Comparison of ENCODE assay signal across 16 cellular contexts in genomic region chr5:45643051-45643450, GRCh38. TPM values are rescaled to one million over a fixed set of nuclear protein-coding genes. Genes with fewer than 3 reads are reported as not detected.
A peak's percentile ranks its signal among the peaks of the same experiment; 100 is the strongest.
DNase-seq lines count a peak whose midpoint lies in the region; ATAC-seq and TF ChIP-seq lines count a peak whose summit lies in the region.
"Had no signal": no experiment of that assay in that cellular context is flagged by ENCODE, and none has a peak within 500 bp of the region (broad histone marks: within the 10 kb centered on the region; RNA-seq: fewer than 3 reads in every experiment).

No MANE protein-coding gene starts in this region.

- POLR2A ChIA-PET in SK-N-SH (lab: Yijun Ruan, JAX), result no interaction called here

- no peaks in the 10 kb centered on the region for H3K27me3 ChIP-seq in BLaER1
- H3K27me3 ChIP-seq in WERI-Rb-1 (ENCODE audit: insufficient read depth, low read depth, severe bottlenecking), result no peaks in the 10 kb centered on the region
- H3K27me3 ChIP-seq in SK-N-SH (ENCODE audit: insufficient read depth), result no peaks in the 10 kb centered on the region

- DNase-seq in G401 (ENCODE audit: low spot score), result peak; percentile 80
- DNase-seq in NCI-H2171 treated with DMSO at 0.1 percent for 48 hours (lab: John Stamatoyannopoulos, UW), result peak; percentile 100
- peak; percentile 39 for DNase-seq in cerebellum (ENCODE audit: low spot score)
- no peak for DNase-seq in left lobe of liver (ENCODE audit: low spot score)
- DNase-seq in WERI-Rb-1, result no peak
- no peak for DNase-seq in SK-N-SH
- DNase-seq: 8988T; AML-193; CD4-positive, alpha-beta memory T cell; DND-41; HCEC 1CT; HFFc6 had no signal

- no peak for TF ChIP-seq RAD21 in SK-N-SH (IDR thresholded peaks at IDR 0.05; ENCODE audit: low read length)

- H4K20me1 ChIP-seq in BLaER1, result no peaks in the 10 kb centered on the region
- H4K20me1 ChIP-seq in SK-N-SH (ENCODE audit: insufficient read depth), result no peaks in the 10 kb centered on the region

- H3K36me3 ChIP-seq in BLaER1 (no peaks in the 10 kb centered on the region), WERI-Rb-1 (no peaks in the 10 kb centered on the region), SK-N-SH (replicated peaks in 1 of 2; ENCODE audit: control insufficient read depth in 1 of 2, insufficient read depth in 2 of 2, low read length in 1 of 2) (no peaks in the 10 kb centered on the region)

- ATAC-seq in left lobe of liver, result no peak

- CTCF ChIA-PET in SK-N-SH (lab: Yijun Ruan, JAX), result no interaction called here

- H3K4me2 ChIP-seq in BLaER1, result peak overlapping the region; percentile 66
- H3K4me2 ChIP-seq in SK-N-SH, result no peak overlapping the region

- TF ChIP-seq CTCF in WERI-Rb-1 (IDR thresholded peaks at IDR 0.05; ENCODE audit: low read depth, low read length) (no peak), SK-N-SH (IDR thresholded peaks at IDR 0.05) (no peak)

- no peaks in the 10 kb centered on the region for H3K9me3 ChIP-seq in BLaER1
- no peaks in the 10 kb centered on the region for H3K9me3 ChIP-seq in WERI-Rb-1 (ENCODE audit: severe bottlenecking)
- no peaks in the 10 kb centered on the region for H3K9me3 ChIP-seq in SK-N-SH

- no peaks in the 10 kb centered on the region for H3F3A ChIP-seq in SK-N-SH (replicated peaks; ENCODE audit: insufficient read depth)

- H3K4me1 ChIP-seq in BLaER1 (peaks cover 29% of the 10 kb centered on the region), SK-N-SH (ENCODE audit: control insufficient read depth in 1 of 2, insufficient read depth in 2 of 2, low read depth in 1 of 2, low read length in 1 of 2) (no peaks in the 10 kb centered on the region)

- H3K9ac ChIP-seq in BLaER1 (no peak overlapping the region), SK-N-SH (no peak overlapping the region)

- TF ChIP-seq EP300 in SK-N-SH (IDR thresholded peaks at IDR 0.05; ENCODE audit: borderline replicate concordance in 1 of 2, low read depth in 1 of 2, low read length in 1 of 2), result no peak

- H3K9me2 ChIP-seq in SK-N-SH, result no peaks in the 10 kb centered on the region

- H3K27ac ChIP-seq in BLaER1 (no peak overlapping the region), WERI-Rb-1 (no peak overlapping the region), SK-N-SH (ENCODE audit: low read depth in 2 of 2, low read length in 1 of 2) (no peak overlapping the region)
- H3K27ac ChIP-seq: C4-2B had no signal

- in situ Hi-C loops in G401 (cut with HindIII; ENCODE audit: low sequenced_read_pairs), result no loop called here

- no peaks in the 10 kb centered on the region for H3K79me2 ChIP-seq in SK-N-SH (ENCODE audit: insufficient read depth)

- no peak overlapping the region for H2AFZ ChIP-seq in SK-N-SH (ENCODE audit: low read depth)

- H3K4me3 ChIP-seq in BLaER1, result no peak overlapping the region
- H3K4me3 ChIP-seq in WERI-Rb-1 (ENCODE audit: low read depth, low read length), result no peak overlapping the region
- no peak overlapping the region for H3K4me3 ChIP-seq in SK-N-SH (ENCODE audit: low read depth in 2 of 2, low read length in 1 of 2)

TF ChIP-seq in SK-N-SH, 30 proteins besides CTCF, POLR2A, EP300 and RAD21:
- TF ChIP-seq MEF2A (IDR thresholded peaks at IDR 0.05; ENCODE audit: borderline replicate concordance, low read depth) (no peak), MAX (IDR thresholded peaks at IDR 0.05; ENCODE audit: low read depth) (no peak), TCF12 (IDR thresholded peaks at IDR 0.05) (no peak), CHD2 (IDR thresholded peaks at IDR 0.05; ENCODE audit: low read length, partially characterized antibody) (no peak), GATA2 (CRISPR knock-in tag; IDR thresholded peaks at IDR 0.05) (no peak), MXI1 (IDR thresholded peaks at IDR 0.05; ENCODE audit: low read depth, low read length) (no peak), FOSL2 (IDR thresholded peaks at IDR 0.05; ENCODE audit: borderline replicate concordance, low read depth) (no peak), YY1 (IDR thresholded peaks at IDR 0.05; ENCODE audit: low read depth) (no peak), FOXM1 (IDR thresholded peaks at IDR 0.05; ENCODE audit: low read depth) (no peak), REST (IDR thresholded peaks at IDR 0.05; ENCODE audit: low read depth, low read length) (no peak), USF2 (IDR thresholded peaks at IDR 0.05; ENCODE audit: borderline replicate concordance, low read depth, low read length) (no peak), NRF1 (IDR thresholded peaks at IDR 0.05; ENCODE audit: low read depth, low read length) (no peak), SIN3A (IDR thresholded peaks at IDR 0.05; ENCODE audit: borderline replicate concordance, low read depth, low read length) (no peak), JUND (IDR thresholded peaks at IDR 0.05) (no peak)

RNA-seq across cellular contexts. Expression of gene HCN1, which starts 53.1 kb away (rescaled TPM):
- total RNA-seq in G401 (2014; rRNA removed; shearing (Covaris generic)), result not detected in 2 replicates
- total RNA-seq in cerebellum (32.5 TPM), left lobe of liver (not detected)
- polyA plus RNA-seq in SK-N-SH (2012; rRNA removed), result not detected in 2 replicates
- polyA plus RNA-seq in SK-N-SH (2012; cell fraction: cytosol; rRNA removed), result under 0.01 TPM in 1 of 2 replicates, not detected in the other
- not detected in 2 replicates for polyA plus RNA-seq in SK-N-SH (2012; cell fraction: nucleus; rRNA removed)
- total RNA-seq: CD4-positive, alpha-beta memory T cell; H4; HFFc6; HT1080 had no signal
- polyA plus RNA-seq: CD4-positive, alpha-beta memory T cell had no signal

Comparison
In these comparisons a context has a peak if more than half of its experiments do, and no peak if none do; other contexts are left out.
1. DNase-seq: peak in G401 (single experiment), NCI-H2171 treated with DMSO at 0.1 percent for 48 hours (single experiment) and cerebellum (single experiment); none in left lobe of liver (single experiment), WERI-Rb-1 (single experiment) and SK-N-SH (single experiment).
2. RNA of gene HCN1, which starts 53.1 kb away (total RNA-seq): 32.5 TPM in cerebellum (single experiment); not detected in left lobe of liver (single experiment) and not detected in G401; every median in the first group is over 10 times any median in the second.